Comparison of ENCODE assay signal across 22 cellular contexts in genomic region chr13:78182813-78183212, GRCh38.
"Had no signal": no experiment of that assay in that cellular context is flagged by ENCODE, and none has a peak within 500 bp of the region (broad histone marks: within the 10 kb centered on the region; RNA-seq: fewer than 3 reads in every experiment).

No MANE protein-coding gene starts in this region.

- H3K4me1 ChIP-seq: ascending aorta, Peyer's patch had no signal

- ATAC-seq: activated CD4-positive, alpha-beta T cell treated with anti-CD3 and anti-CD28 coated beads for 36 hours; activated CD4-positive, CD25-positive, alpha-beta regulatory T cell treated with anti-CD3 and anti-CD28 coated beads, Interleukin-2, amount 50 U/mL, for 24 hours; activated CD8-positive, alpha-beta T cell treated with anti-CD3 and anti-CD28 coated beads, Interleukin-2, amount 10 ng/mL, durations not matched to agents 7 days and 5 days; WTC11 had no signal

- DNase-seq: activated CD4-positive, alpha-beta T cell treated with anti-CD3 and anti-CD28 coated beads for 36 hours; activated CD4-positive, alpha-beta T cell treated with anti-CD3 and anti-CD28 coated beads, Interleukin-2, amount 10 ng/mL, durations not matched to agents 7 days and 5 days; activated CD4-positive, alpha-beta T cell treated with anti-CD3 and anti-CD28 coated beads, Interleukin-2, amount 50 U/mL, for 48 hours; activated CD8-positive, alpha-beta T cell treated with anti-CD3 and anti-CD28 coated beads, Interleukin-2, amount 10 ng/mL, durations not matched to agents 7 days and 5 days; activated gamma-delta T cell; activated naive CD4-positive, alpha-beta T cell treated with Interleukin-2 at 50 U/mL for 16 hours; activated naive CD8-positive, alpha-beta T cell treated with anti-CD3 and anti-CD28 coated beads, Interleukin-2, amount 10 ng/mL, durations not matched to agents 7 days and 5 days; activated T-cell treated with anti-CD3 and anti-CD28 coated beads, Interleukin-2, amount 50 U/mL, for 24 hours; amygdala; NCI-H1105; NCI-H1417 treated with DMSO at 0.1 percent for 48 hours; NCI-H187 treated with DMSO at 0.1 percent for 48 hours; NCI-H2081; NCI-H345; NCI-H524 treated with DMSO at 0.1 percent for 48 hours; Peyer's patch; Right ventricle myocardium superior had no signal

- H3K27me3 ChIP-seq: ascending aorta, cardiac muscle cell, Peyer's patch had no signal

- H3K9me3 ChIP-seq: ascending aorta, Peyer's patch had no signal

- H3K36me3 ChIP-seq: ascending aorta, cardiac muscle cell, Peyer's patch had no signal

- H3K27ac ChIP-seq: ascending aorta, cardiac muscle cell, Peyer's patch, RWPE1 had no signal

- H3K4me3 ChIP-seq: ascending aorta, cardiac muscle cell, Peyer's patch had no signal
